1 cellular context compared by ENCODE assay signal in the genomic region with DNA sequence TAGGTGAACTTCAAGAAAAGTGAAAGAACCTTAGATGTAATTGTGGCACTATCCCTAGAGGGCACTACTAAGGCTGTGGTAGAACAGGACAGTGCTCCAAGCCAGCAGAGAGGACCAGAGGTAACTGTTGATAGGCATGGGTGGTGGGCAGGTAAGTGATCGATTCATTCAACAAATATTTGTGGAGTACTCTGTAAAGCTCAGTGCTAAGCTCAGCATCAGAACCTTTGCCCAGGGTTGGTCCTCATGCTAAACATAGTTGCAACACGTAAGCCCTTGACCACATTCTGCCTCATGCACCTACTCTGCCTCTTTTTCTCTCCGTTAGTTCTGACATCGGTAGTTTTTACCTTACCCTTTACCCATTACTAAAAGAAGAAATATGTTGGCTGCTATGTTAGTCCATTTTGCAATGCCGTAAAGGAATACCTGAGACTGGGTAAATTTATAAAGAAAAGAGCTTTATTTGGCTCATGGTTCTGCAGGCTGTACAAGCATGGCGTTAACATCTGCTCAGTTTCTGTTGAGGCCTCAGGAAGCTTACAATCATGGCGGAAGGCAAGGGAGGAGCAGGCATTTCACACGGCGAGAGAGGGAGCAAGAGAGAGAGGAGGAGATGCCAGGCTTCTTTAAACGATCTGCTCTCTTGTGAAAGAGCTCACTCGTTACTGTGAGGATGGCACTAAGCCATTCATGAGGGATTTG.
TF ChIP-seq lines count a peak whose summit lies in the region.

No MANE protein-coding gene starts in this region.

TF ChIP-seq in liver, 16 proteins besides CTCF, POLR2A, EP300 and RAD21 (continued from another document):
- TF ChIP-seq, protein P1, sequence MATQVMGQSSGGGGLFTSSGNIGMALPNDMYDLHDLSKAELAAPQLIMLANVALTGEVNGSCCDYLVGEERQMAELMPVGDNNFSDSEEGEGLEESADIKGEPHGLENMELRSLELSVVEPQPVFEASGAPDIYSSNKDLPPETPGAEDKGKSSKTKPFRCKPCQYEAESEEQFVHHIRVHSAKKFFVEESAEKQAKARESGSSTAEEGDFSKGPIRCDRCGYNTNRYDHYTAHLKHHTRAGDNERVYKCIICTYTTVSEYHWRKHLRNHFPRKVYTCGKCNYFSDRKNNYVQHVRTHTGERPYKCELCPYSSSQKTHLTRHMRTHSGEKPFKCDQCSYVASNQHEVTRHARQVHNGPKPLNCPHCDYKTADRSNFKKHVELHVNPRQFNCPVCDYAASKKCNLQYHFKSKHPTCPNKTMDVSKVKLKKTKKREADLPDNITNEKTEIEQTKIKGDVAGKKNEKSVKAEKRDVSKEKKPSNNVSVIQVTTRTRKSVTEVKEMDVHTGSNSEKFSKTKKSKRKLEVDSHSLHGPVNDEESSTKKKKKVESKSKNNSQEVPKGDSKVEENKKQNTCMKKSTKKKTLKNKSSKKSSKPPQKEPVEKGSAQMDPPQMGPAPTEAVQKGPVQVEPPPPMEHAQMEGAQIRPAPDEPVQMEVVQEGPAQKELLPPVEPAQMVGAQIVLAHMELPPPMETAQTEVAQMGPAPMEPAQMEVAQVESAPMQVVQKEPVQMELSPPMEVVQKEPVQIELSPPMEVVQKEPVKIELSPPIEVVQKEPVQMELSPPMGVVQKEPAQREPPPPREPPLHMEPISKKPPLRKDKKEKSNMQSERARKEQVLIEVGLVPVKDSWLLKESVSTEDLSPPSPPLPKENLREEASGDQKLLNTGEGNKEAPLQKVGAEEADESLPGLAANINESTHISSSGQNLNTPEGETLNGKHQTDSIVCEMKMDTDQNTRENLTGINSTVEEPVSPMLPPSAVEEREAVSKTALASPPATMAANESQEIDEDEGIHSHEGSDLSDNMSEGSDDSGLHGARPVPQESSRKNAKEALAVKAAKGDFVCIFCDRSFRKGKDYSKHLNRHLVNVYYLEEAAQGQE (IDR thresholded peaks at IDR 0.05) = no peak
- TF ChIP-seq SP1 (IDR thresholded peaks at IDR 0.05) (peak; percentile 66), YY1 (IDR thresholded peaks at IDR 0.05) (peak; percentile 59)
